ENCODE assay signal across 1 cellular context in genomic region chr5:125550237-125550636, GRCh38.
A peak's percentile ranks its signal among the peaks of the same experiment; 100 is the strongest.
TF ChIP-seq lines count a peak whose summit lies in the region.

No MANE protein-coding gene starts in this region.

TF ChIP-seq in HEK293, 187 proteins besides CTCF, POLR2A, EP300 and RAD21 (continued from another document and continues in another):
- TF ChIP-seq ZNF26 (tag by site-specific recombination; IDR thresholded peaks at IDR 0.05) (no peak), ZNF488 (tag by site-specific recombination; IDR thresholded peaks at IDR 0.05) (peak; percentile 90), TCF7L2 (IDR thresholded peaks at IDR 0.05; ENCODE audit: borderline replicate concordance, low read depth, low read length) (no peak; the same call in 1 of the 2 replicates), ZNF280C (tag by site-specific recombination; IDR thresholded peaks at IDR 0.05) (no peak), ZNF239 (tag by site-specific recombination; IDR thresholded peaks at IDR 0.05) (0 out of 2 replicates have a peak, but pooled peaks have one; percentile 77), INSM2 (tag by site-specific recombination; IDR thresholded peaks at IDR 0.05) (no peak; the same call in 1 of the 2 replicates), ZNF433 (tag by site-specific recombination; IDR thresholded peaks at IDR 0.05; ENCODE audit: low read depth) (no peak), SETDB1 (IDR thresholded peaks at IDR 0.05; ENCODE audit: insufficient read length, low read length) (no peak), ZBTB48 (tag by site-specific recombination; IDR thresholded peaks at IDR 0.05) (no peak), ZNF48 (tag by site-specific recombination; IDR thresholded peaks at IDR 0.05) (no peak), PRDM10 (tag by site-specific recombination; IDR thresholded peaks at IDR 0.05) (peak; percentile 76), ZNF449 (tag by site-specific recombination; IDR thresholded peaks at IDR 0.05) (peak; percentile 55; the same call in 1 of the 2 replicates), ZNF350 (tag by site-specific recombination; IDR thresholded peaks at IDR 0.05) (no peak), SP7 (tag by site-specific recombination; IDR thresholded peaks at IDR 0.05) (peak; percentile 99), ZNF248 (tag by site-specific recombination; IDR thresholded peaks at IDR 0.05) (0 out of 2 replicates have a peak, but pooled peaks have one; percentile 67), ZNF677 (tag by site-specific recombination; IDR thresholded peaks at IDR 0.05) (no peak), ZNF791 (tag by site-specific recombination; IDR thresholded peaks at IDR 0.05) (no peak), ZNF626 (tag by site-specific recombination; IDR thresholded peaks at IDR 0.05) (no peak), HOXA7 (CRISPR knock-in tag; IDR thresholded peaks at IDR 0.05; ENCODE audit: borderline replicate concordance) (no peak), ZNF560 (tag by site-specific recombination; IDR thresholded peaks at IDR 0.05; ENCODE audit: borderline replicate concordance) (no peak), BCL11A (tag by site-specific recombination; IDR thresholded peaks at IDR 0.05; ENCODE audit: low read depth) (peak; percentile 95), ZBTB26 (tag by site-specific recombination; optimal IDR thresholded peaks at IDR 0.05) (no peak), ZNF701 (tag by site-specific recombination; IDR thresholded peaks at IDR 0.05) (peak; percentile 71; the same call in 1 of the 2 replicates), ZBTB8A (tag by site-specific recombination; IDR thresholded peaks at IDR 0.05) (peak; percentile 70), ZFP3 (tag by site-specific recombination; IDR thresholded peaks at IDR 0.05; ENCODE audit: low read depth) (no peak), ZNF544 (tag by site-specific recombination; IDR thresholded peaks at IDR 0.05) (no peak), ZNF514 (tag by site-specific recombination; IDR thresholded peaks at IDR 0.05) (0 out of 2 replicates have a peak, but pooled peaks have one; percentile 36), ZNF266 (tag by site-specific recombination; IDR thresholded peaks at IDR 0.05; ENCODE audit: low read depth) (no peak), KLF17 (tag by site-specific recombination; IDR thresholded peaks at IDR 0.05) (no peak), ZBTB6 (tag by site-specific recombination; IDR thresholded peaks at IDR 0.05) (no peak), HOXC10 (CRISPR knock-in tag; IDR thresholded peaks at IDR 0.05) (no peak), ZFHX2 (tag by site-specific recombination; conservative IDR thresholded peaks at IDR 0.05) (peak; percentile 41), ZIC2 (tag by site-specific recombination; IDR thresholded peaks at IDR 0.05) (peak; percentile 47), ZNF629 (tag by site-specific recombination; IDR thresholded peaks at IDR 0.05) (peak; percentile 82), KLF1 (tag by site-specific recombination; IDR thresholded peaks at IDR 0.05) (0 out of 2 replicates have a peak, but pooled peaks have one; percentile 34), ZBTB7A (tag by site-specific recombination; IDR thresholded peaks at IDR 0.05; ENCODE audit: low read depth) (no peak), KLF9 (tag by site-specific recombination; IDR thresholded peaks at IDR 0.05; ENCODE audit: low read depth) (peak; percentile 67), WT1 (tag by site-specific recombination; IDR thresholded peaks at IDR 0.05) (peak; percentile 79), ZNF211 (tag by site-specific recombination; IDR thresholded peaks at IDR 0.05; ENCODE audit: low read depth) (no peak), KLF16 (tag by site-specific recombination; IDR thresholded peaks at IDR 0.05) (peak; percentile 89; the same call in 1 of the 2 replicates), ZBTB11 (tag by site-specific recombination; conservative IDR thresholded peaks at IDR 0.05; ENCODE audit: low read depth) (0 out of 2 replicates have a peak, but pooled peaks have one; percentile 14)
